Comparison of ENCODE assay signal across 8 cellular contexts in the genomic region with DNA sequence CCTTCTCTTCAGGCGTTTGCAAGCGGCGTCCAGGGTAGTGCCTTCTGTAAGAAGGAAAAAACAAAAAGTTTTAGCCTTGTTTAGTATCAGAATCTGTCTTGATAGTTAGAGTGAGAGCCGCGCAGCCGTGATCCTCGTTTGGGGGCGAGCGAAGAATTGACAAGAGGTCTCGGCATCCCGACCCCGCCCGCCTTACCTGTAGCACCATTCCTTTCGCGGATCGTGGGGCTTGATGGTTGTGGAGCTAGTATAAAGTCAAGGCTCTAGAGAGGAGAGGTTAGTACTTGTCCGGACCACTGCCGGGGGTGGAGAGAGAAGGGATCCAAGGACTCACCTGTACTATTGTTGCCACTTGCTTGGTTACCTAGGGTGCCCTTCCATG. TPM values are rescaled to one million over a fixed set of nuclear protein-coding genes. Genes with fewer than 3 reads are reported as not detected.
DNase-seq lines count a peak whose midpoint lies in the region; ATAC-seq and TF ChIP-seq lines count a peak whose summit lies in the region.

No MANE protein-coding gene starts in this region.

- DNase-seq in AG09309 (ENCODE audit: low read depth) (no peak), fibroblast of the aortic adventitia (ENCODE audit: low read depth) (no peak), osteocyte (ENCODE audit: extremely low spot score, unreplicated experiment) (no peak), Ammon's horn (ENCODE audit: low spot score) (no peak)
- peak; percentile 1 for DNase-seq in activated CD8-positive, alpha-beta memory T cell treated with anti-CD3 and anti-CD28 coated beads, Interleukin-2, amount 50 U/mL, for 1 hour (ENCODE audit: extremely low read depth)

- H4K20me1 ChIP-seq in Loucy (ENCODE audit: insufficient read depth, low read length, poor library complexity, severe bottlenecking), result no peaks in the 10 kb centered on the region

- H3F3A ChIP-seq in Loucy (ENCODE audit: low read depth), result no peaks in the 10 kb centered on the region

- H3K4me2 ChIP-seq in Loucy (ENCODE audit: low read depth, low read length, poor library complexity, severe bottlenecking), result peak overlapping the region; percentile 92

- no peaks in the 10 kb centered on the region for H3K9me2 ChIP-seq in Loucy (replicated peaks; ENCODE audit: low read depth, low read length)

- H3K27ac Mint-ChIP-seq in osteocyte (ENCODE audit: unreplicated experiment), result peak overlapping the region; percentile 98

- H3K4me1 ChIP-seq in Loucy (ENCODE audit: insufficient read depth, low read length, poor library complexity, severe bottlenecking), result peaks cover 47% of the 10 kb centered on the region

- peaks cover 18% of the 10 kb centered on the region for H3K4me1 Mint-ChIP-seq in osteocyte (ENCODE audit: unreplicated experiment)

- H3K36me3 Mint-ChIP-seq in osteocyte (ENCODE audit: unreplicated experiment), result peaks cover 14% of the 10 kb centered on the region

- no peaks in the 10 kb centered on the region for H3K9me3 Mint-ChIP-seq in osteocyte (ENCODE audit: unreplicated experiment)

- TF ChIP-seq CTCF in AG09309 (IDR thresholded peaks at IDR 0.05; ENCODE audit: control insufficient read depth, insufficient read depth, low read depth, low read length, missing control alignments) (no peak), Loucy (conservative IDR thresholded peaks at IDR 0.05; ENCODE audit: low read length) (no peak), fibroblast of the aortic adventitia (IDR thresholded peaks at IDR 0.05; ENCODE audit: insufficient read depth, low read length) (no peak), osteocyte (IDR thresholded peaks at IDR 0.05) (no peak)

- H3K27me3 ChIP-seq in Loucy (ENCODE audit: insufficient read depth, low read length, poor library complexity, severe bottlenecking), result no peaks in the 10 kb centered on the region

- peaks cover 31% of the 10 kb centered on the region for H3K79me2 ChIP-seq in Loucy (ENCODE audit: insufficient read depth, low read length)

- H3K4me3 Mint-ChIP-seq in osteocyte (ENCODE audit: unreplicated experiment), result peak overlapping the region; percentile 80

- H3K4me3 ChIP-seq in AG09309 (ENCODE audit: control insufficient read depth, low read depth, low read length) (peak overlapping the region; percentile 81), Loucy (ENCODE audit: low read length, poor library complexity, severe bottlenecking) (peak overlapping the region; percentile 85), fibroblast of the aortic adventitia (ENCODE audit: low read depth, low read length) (peak overlapping the region; percentile 97)

- H3K27me3 Mint-ChIP-seq in osteocyte (ENCODE audit: unreplicated experiment), result no peaks in the 10 kb centered on the region

- peak overlapping the region; percentile 90 for H2AFZ ChIP-seq in Loucy (ENCODE audit: low read length)

- ATAC-seq in GM21381 (IDR thresholded peaks at IDR 0.05; ENCODE audit: unreplicated experiment), result peak; percentile 1
- ATAC-seq in GM18861 (IDR thresholded peaks at IDR 0.05; ENCODE audit: unreplicated experiment), result no peak

- no peaks in the 10 kb centered on the region for H3K36me3 ChIP-seq in Loucy (ENCODE audit: insufficient read depth, low read length)

- H3K9ac ChIP-seq in Loucy (ENCODE audit: low read depth, low read length, poor library complexity, severe bottlenecking), result peak overlapping the region; percentile 73

- no peaks in the 10 kb centered on the region for H3K9me3 ChIP-seq in Loucy (ENCODE audit: insufficient read depth, low read depth, low read length)

RNA-seq across cellular contexts. Expression of a gene that starts 0.5 kb away (rescaled TPM):
- 18.3 and 65.3 TPM in 2 replicates for total RNA-seq in fibroblast of the aortic adventitia (ENCODE audit: low replicate concordance)
- total RNA-seq in osteocyte, result 42.0 and 43.3 TPM in 2 replicates

RNA-seq across cellular contexts. Expression of a gene that starts 0.7 kb away (rescaled TPM):
- 20.2 and 70.5 TPM in 2 replicates for total RNA-seq in fibroblast of the aortic adventitia (ENCODE audit: low replicate concordance)
- total RNA-seq in osteocyte, result 15.4 and 17.0 TPM in 2 replicates
